ENCODE assay signal across 17 cellular contexts in genomic region chr7:41599760-41600159, GRCh38.
DNase-seq lines count a peak whose midpoint lies in the region; ATAC-seq, FAIRE-seq and TF ChIP-seq lines count a peak whose summit lies in the region.
"Had no signal": no experiment of that assay in that cellular context is flagged by ENCODE, and none has a peak within 500 bp of the region (broad histone marks: within the 10 kb centered on the region; RNA-seq: fewer than 3 reads in every experiment).

No MANE protein-coding gene starts in this region.

- CTCF ChIA-PET in Calu3 (lab: Charles Lee) (no interaction called here), K562 (lab: Yijun Ruan, JAX; ENCODE audit: low intra/inter-chr PET ratio) (no interaction called here)

- H3K4me3 ChIP-seq in K562 (no peak overlapping the region), kidney epithelial cell (ENCODE audit: low read depth, low read length) (no peak overlapping the region)
- H3K4me3 ChIP-seq: tibial nerve had no signal

- in situ Hi-C loops in K562 (cut with MboI) = no loop called here

- no peaks in the 10 kb centered on the region for H3K4me1 ChIP-seq in K562 (replicated peaks in 1 of 2; ENCODE audit: control insufficient read depth in 2 of 2, insufficient read depth in 2 of 2, low read length in 2 of 2)

- DNase-seq in Calu3 = peak; percentile 21
- peak; percentile 1 for DNase-seq in HuH-7 (ENCODE audit: low spot score)
- DNase-seq in K562 (ENCODE audit: extremely low read depth in 1 of 4, low spot score in 3 of 4) = no peak
- DNase-seq in kidney epithelial cell (ENCODE audit: low read depth) = no peak
- DNase-seq in NCI-H187 (lab: John Stamatoyannopoulos, UW) = no peak
- DNase-seq in NCI-H526 (lab: John Stamatoyannopoulos, UW) = no peak
- DNase-seq in SHP77 treated with DMSO at 0.1 percent for 48 hours (lab: John Stamatoyannopoulos, UW) = no peak
- DNase-seq: activated naive CD4-positive, alpha-beta T cell treated with anti-CD3 and anti-CD28 coated beads, Interleukin-2, amount 50 U/mL, for 16 hours; foreskin fibroblast; HCEC 1CT; NCI-H1436; NCI-H446 treated with DMSO at 0.1 percent for 48 hours; T-cell had no signal

- intact Hi-C loops in Calu3 (cut with micrococcal nuclease; ENCODE audit: unreplicated experiment) = no loop called here
- intact Hi-C loops in K562 (cut with micrococcal nuclease) = no loop called here

- TF ChIP-seq CTCF in Calu3 (IDR thresholded peaks at IDR 0.05; ENCODE audit: unreplicated experiment) (peak; percentile 30), K562 (IDR thresholded peaks at IDR 0.05 in 2 of 3, conservative IDR thresholded peaks at IDR 0.05 in 1 of 3; ENCODE audit: insufficient read depth in 2 of 3, low read depth in 1 of 3, low read length in 3 of 3) (no peak), kidney epithelial cell (IDR thresholded peaks at IDR 0.05; ENCODE audit: insufficient read depth, low read length, poor library complexity, severe bottlenecking) (peak; percentile 23)

- no peaks in the 10 kb centered on the region for H3K36me3 Mint-ChIP-seq in Calu3 (ENCODE audit: insufficient read depth, unreplicated experiment)
- H3K36me3 Mint-ChIP-seq: T-cell had no signal

- H3K36me3 ChIP-seq in K562 (ENCODE audit: control insufficient read depth, insufficient read depth, low read length) (no peaks in the 10 kb centered on the region), kidney epithelial cell (ENCODE audit: control insufficient read depth, insufficient read depth, low read length) (no peaks in the 10 kb centered on the region)
- H3K36me3 ChIP-seq: tibial nerve had no signal

- no peaks in the 10 kb centered on the region for H3K79me2 ChIP-seq in K562 (ENCODE audit: control insufficient read depth, insufficient read depth, low read length)

- ATAC-seq in K562 (no peak), GM19351 (IDR thresholded peaks at IDR 0.05; ENCODE audit: unreplicated experiment) (no peak)
- ATAC-seq: T-cell had no signal

- no peak for TF ChIP-seq EP300 in K562 (IDR thresholded peaks at IDR 0.05; ENCODE audit: low read length)

- H2AFZ ChIP-seq in K562 (ENCODE audit: low read depth, low read length) = no peak overlapping the region

- no peak for FAIRE-seq in K562 (lab: Jason Lieb, UNC)
- FAIRE-seq: islet of Langerhans had no signal

- H3K27ac Mint-ChIP-seq in Calu3 (ENCODE audit: unreplicated experiment) = no peak overlapping the region
- H3K27ac Mint-ChIP-seq: mesothelial cell of epicardium, T-cell had no signal

- no peak for TF ChIP-seq RAD21 in K562 (CRISPR knock-in tag; conservative IDR thresholded peaks at IDR 0.05 in 1 of 2, IDR thresholded peaks at IDR 0.05 in 1 of 2)

- POLR2A ChIA-PET in K562 (lab: Yijun Ruan, JAX) = no interaction called here

- no peaks in the 10 kb centered on the region for H4K20me1 ChIP-seq in K562 (replicated peaks; ENCODE audit: control insufficient read depth, insufficient read depth, low read length)

- H3K4me1 Mint-ChIP-seq in Calu3 (ENCODE audit: low read depth, unreplicated experiment) = no peaks in the 10 kb centered on the region
- H3K4me1 Mint-ChIP-seq: mesothelial cell of epicardium, T-cell had no signal

- no peaks in the 10 kb centered on the region for H3K27me3 ChIP-seq in K562 (ENCODE audit: control insufficient read depth in 2 of 2, insufficient read depth in 2 of 2, low read length in 2 of 2)
- H3K27me3 ChIP-seq in kidney epithelial cell (ENCODE audit: control insufficient read depth, insufficient read depth, low read length) = no peaks in the 10 kb centered on the region
- H3K27me3 ChIP-seq: tibial nerve had no signal

- no peak for TF ChIP-seq POLR2A in K562 (conservative IDR thresholded peaks at IDR 0.05)

- no peak overlapping the region for H3K4me2 ChIP-seq in K562 (ENCODE audit: insufficient read depth, low read length)

- H3K4me3 Mint-ChIP-seq in Calu3 (ENCODE audit: low read depth, unreplicated experiment) = no peak overlapping the region
- H3K4me3 Mint-ChIP-seq: mesothelial cell of epicardium, T-cell had no signal

- no peak overlapping the region for H3K9ac ChIP-seq in K562 (ENCODE audit: insufficient read depth in 1 of 2, low read depth in 2 of 2, low read length in 2 of 2)

- WGBS in K562 (ENCODE audit: insufficient coverage, low coverage, missing lambda C conversion rate) = 6% methylated on average over 4 of the region's 4 CpGs

- peaks cover 4% of the 10 kb centered on the region for H3K9me3 Mint-ChIP-seq in Calu3 (ENCODE audit: low read depth, unreplicated experiment)

- BruUV-seq in Calu3 (replicated peaks; lab: Mats Ljungman, UMichigan) = no TSS peak
- no TSS peak for BruUV-seq in K562 (replicated peaks; lab: Mats Ljungman, UMichigan)

- H3K27ac ChIP-seq in K562 (ENCODE audit: extremely low read depth, low read depth, low read length) = no peak overlapping the region
- H3K27ac ChIP-seq: tibial nerve had no signal

- H3K9me3 ChIP-seq in K562 (replicated peaks; ENCODE audit: control insufficient read depth, insufficient read depth, low read depth, low read length) = no peaks in the 10 kb centered on the region

- no peaks in the 10 kb centered on the region for H3K9me1 ChIP-seq in K562 (ENCODE audit: control insufficient read depth, insufficient read depth, low read length)

- H3K27me3 Mint-ChIP-seq in Calu3 (ENCODE audit: unreplicated experiment) = no peaks in the 10 kb centered on the region
- H3K27me3 Mint-ChIP-seq: T-cell had no signal

TF ChIP-seq in K562, 482 proteins besides CTCF, POLR2A, EP300 and RAD21:
- TF ChIP-seq ESRRA (IDR thresholded peaks at IDR 0.05; ENCODE audit: borderline replicate concordance, low read depth) (no peak), RAD51 (IDR thresholded peaks at IDR 0.05; ENCODE audit: borderline replicate concordance, low read depth) (0 out of 2 replicates have a peak, but pooled peaks have one; percentile 33), MBD2 (IDR thresholded peaks at IDR 0.05; ENCODE audit: borderline replicate concordance, low read depth) (no peak), TFE3 (CRISPR knock-in tag; IDR thresholded peaks at IDR 0.05) (peak; percentile 90), ATF3 (IDR thresholded peaks at IDR 0.05) (no peak), ATF3 (CRISPR knock-in tag; conservative IDR thresholded peaks at IDR 0.05) (no peak)

Comparison
In these comparisons a context has a peak if more than half of its experiments do, and no peak if none do; other contexts are left out.
1. DNase-seq: peak in Calu3 (single experiment) and HuH-7 (single experiment); none in K562 (0 of 4), kidney epithelial cell (single experiment), NCI-H187 (0 of 2), NCI-H526 (0 of 2) and SHP77 treated with DMSO at 0.1 percent for 48 hours (single experiment).
2. CTCF ChIP-seq: peak in Calu3 (single experiment) and kidney epithelial cell (single experiment); none in K562 (0 of 3).